Comparison of ENCODE assay signal across 8 cellular contexts in the genomic region with DNA sequence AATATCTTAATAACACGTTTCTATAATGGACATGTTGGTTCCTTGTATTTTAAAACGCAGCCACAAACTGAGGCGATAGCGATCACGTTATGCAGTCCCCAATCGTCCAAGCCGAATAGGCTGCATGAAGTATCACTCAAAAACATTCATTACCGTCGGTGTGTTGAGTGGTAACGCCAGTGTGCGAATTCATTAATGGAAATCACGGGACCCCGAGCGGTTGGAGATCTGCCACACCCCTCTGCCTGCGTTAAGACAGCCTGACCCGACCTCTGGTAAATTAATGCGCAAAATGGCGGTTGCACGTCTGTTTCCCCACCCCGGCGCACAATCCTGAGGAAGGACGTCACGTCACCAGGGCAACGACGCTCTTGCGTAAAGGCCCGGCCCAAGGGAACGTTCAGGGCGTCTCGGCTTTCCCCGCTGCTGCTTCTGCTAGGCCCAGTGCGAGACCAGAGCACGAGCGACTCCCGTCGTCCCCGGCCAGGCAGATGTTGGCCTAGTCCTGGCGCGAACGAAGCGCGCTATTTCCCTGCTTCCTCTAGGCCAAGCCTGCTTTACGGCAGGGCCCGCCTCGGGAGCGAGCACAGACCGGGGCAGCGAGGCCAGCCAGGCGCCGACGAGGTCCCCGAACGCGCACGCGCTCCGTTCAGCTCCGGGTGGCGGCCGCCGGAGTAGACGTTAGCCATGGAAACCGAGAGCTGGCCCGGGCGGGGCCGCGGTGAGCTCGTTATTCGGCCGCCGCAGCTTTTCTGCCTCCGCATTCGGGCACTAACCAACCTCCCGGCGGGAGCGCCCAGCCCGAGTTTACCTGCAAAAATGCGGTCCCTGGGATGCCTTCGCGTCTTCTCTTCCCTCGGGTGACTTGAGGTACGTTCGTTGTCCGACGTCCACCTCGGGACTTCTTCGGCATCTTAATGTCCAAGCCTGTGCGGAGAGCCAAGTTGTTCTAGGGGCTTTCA. TPM values are rescaled to one million over a fixed set of nuclear protein-coding genes. Genes with fewer than 3 reads are reported as not detected.
DNase-seq lines count a peak whose midpoint lies in the region; ATAC-seq and TF ChIP-seq lines count a peak whose summit lies in the region.

A gene (plus strand): TSS at position 374 of the 962 bp plus-strand sequence. CDS start 15,716 bp downstream, outside the sequence.

- no peaks in the 10 kb centered on the region for H4K20me1 ChIP-seq in DOHH2 (ENCODE audit: control insufficient read depth, insufficient read depth, low read depth, low read length)
- 0 out of 2 replicates have a peak, but pooled peaks cover 5% of the 10 kb centered on the region for H4K20me1 ChIP-seq in GM23338 (replicated peaks; ENCODE audit: insufficient read depth)

- H3K9me3 ChIP-seq in DOHH2 (ENCODE audit: control insufficient read depth, insufficient read depth, low read length) = no peaks in the 10 kb centered on the region
- no peaks in the 10 kb centered on the region for H3K9me3 ChIP-seq in RWPE2 (ENCODE audit: severe bottlenecking)

- H3F3A ChIP-seq in DOHH2 (ENCODE audit: control insufficient read depth, insufficient read depth) (peaks cover 3% of the 10 kb centered on the region; the same call in 1 of the 2 replicates), GM23338 (replicated peaks; ENCODE audit: low read depth) (0 out of 2 replicates have a peak, but pooled peaks cover 6% of the 10 kb centered on the region)

- TF ChIP-seq CTCF in DOHH2 (IDR thresholded peaks at IDR 0.05; ENCODE audit: low read depth, low read length, poor library complexity, severe bottlenecking) (no peak), GM23338 (conservative IDR thresholded peaks at IDR 0.05; ENCODE audit: low read depth in 2 of 2) (no peak), RWPE2 (IDR thresholded peaks at IDR 0.05; ENCODE audit: poor library complexity, severe bottlenecking) (no peak), fibroblast of mammary gland (conservative IDR thresholded peaks at IDR 0.05; ENCODE audit: control insufficient read depth, insufficient read depth, low read depth, low read length) (no peak)

- peak within 1 kb of the TSS; percentile 80 for H3K27ac Mint-ChIP-seq in GM23338
- peak within 1 kb of the TSS; percentile 99 for H3K27ac Mint-ChIP-seq in activated T-helper 2 cell treated with anti-CD3 and anti-CD28 coated beads, Interferon-gamma antibody, Interleukin-2, Interleukin-4, amounts not matched to agents 10 μg/mL and 5 μg/mL and 100 μg/mL, durations not matched to agents 14 hours and 24 hours and 36 hours
- H3K27ac Mint-ChIP-seq in naive thymus-derived CD8-positive, alpha-beta T cell = peak within 1 kb of the TSS; percentile 95 to 99 (median 99)

- H3K4me3 ChIP-seq in DOHH2 (ENCODE audit: low read length) (peak within 1 kb of the TSS; percentile 99), GM23338 (peak within 1 kb of the TSS; percentile 73), RWPE2 (ENCODE audit: severe bottlenecking) (peak within 1 kb of the TSS; percentile 57), fibroblast of mammary gland (ENCODE audit: control insufficient read depth, low read depth, low read length) (peak within 1 kb of the TSS; percentile 91)

- H3K4me3 Mint-ChIP-seq in GM23338 = peak within 1 kb of the TSS; percentile 92
- H3K4me3 Mint-ChIP-seq in activated T-helper 2 cell treated with anti-CD3 and anti-CD28 coated beads, Interferon-gamma antibody, Interleukin-2, Interleukin-4, amounts not matched to agents 10 μg/mL and 5 μg/mL and 100 μg/mL, durations not matched to agents 14 hours and 24 hours and 36 hours (ENCODE audit: low read depth) = peak within 1 kb of the TSS; percentile 98
- peak within 1 kb of the TSS; percentile 86 to 96 (median 92) for H3K4me3 Mint-ChIP-seq in naive thymus-derived CD8-positive, alpha-beta T cell

- H3K9me2 ChIP-seq in DOHH2 (replicated peaks; ENCODE audit: control insufficient read depth, low read length) (no peaks in the 10 kb centered on the region), GM23338 (ENCODE audit: insufficient read depth) (no peaks in the 10 kb centered on the region)

- H3K79me2 ChIP-seq in DOHH2 (ENCODE audit: control insufficient read depth, low read length) (peaks cover 54% of the 10 kb centered on the region), GM23338 (replicated peaks; ENCODE audit: insufficient read depth) (peaks cover 43% of the 10 kb centered on the region)

- H3K27ac ChIP-seq in DOHH2 (ENCODE audit: low read depth, low read length) (peak within 1 kb of the TSS; percentile 86), GM23338 (ENCODE audit: low read depth) (peak within 1 kb of the TSS; percentile 94), RWPE2 (ENCODE audit: poor library complexity, severe bottlenecking) (peak within 1 kb of the TSS; percentile 94)

- DNase-seq in GM23338 (ENCODE audit: low spot score) = peak; percentile 98
- DNase-seq in LHCN-M2 (ENCODE audit: low read depth) = peak; percentile 99
- DNase-seq in RWPE2 (ENCODE audit: low spot score) = peak; percentile 99
- peak; percentile 92 for DNase-seq in activated T-helper 2 cell treated with anti-CD3 and anti-CD28 coated beads, Interferon-gamma antibody, Interleukin-2, Interleukin-4, amounts not matched to agents 10 μg/mL and 5 μg/mL and 100 μg/mL, durations not matched to agents 14 hours and 24 hours and 36 hours (ENCODE audit: low spot score)
- DNase-seq in fibroblast of mammary gland (ENCODE audit: low read depth) = peak; percentile 99
- peak; percentile 81 to 98 (median 94) for DNase-seq in naive thymus-derived CD8-positive, alpha-beta T cell
- peak; percentile 89 to 94 (median 92) for DNase-seq in stimulated activated naive CD4-positive, alpha-beta T cell (lab: John Stamatoyannopoulos, UW)

- no peaks in the 10 kb centered on the region for H3K9me3 Mint-ChIP-seq in GM23338
- H3K9me3 Mint-ChIP-seq in activated T-helper 2 cell treated with anti-CD3 and anti-CD28 coated beads, Interferon-gamma antibody, Interleukin-2, Interleukin-4, amounts not matched to agents 10 μg/mL and 5 μg/mL and 100 μg/mL, durations not matched to agents 14 hours and 24 hours and 36 hours = no peaks in the 10 kb centered on the region
- no peaks in the 10 kb centered on the region for H3K9me3 Mint-ChIP-seq in naive thymus-derived CD8-positive, alpha-beta T cell

- peak within 1 kb of the TSS; percentile 97 for H2AFZ ChIP-seq in GM23338

- intact Hi-C loops in activated T-helper 2 cell treated with anti-CD3 and anti-CD28 coated beads, Interferon-gamma antibody, Interleukin-2, Interleukin-4, amounts not matched to agents 10 μg/mL and 5 μg/mL and 100 μg/mL, durations not matched to agents 14 hours and 24 hours and 36 hours (cut with micrococcal nuclease) = loop anchor here (1.0 to 10.0 kb wide), 6 partner anchors 72 to 607 kb away; a partner anchor contains a TSS

- peaks cover 25% of the 10 kb centered on the region for H3K36me3 ChIP-seq in DOHH2 (ENCODE audit: control insufficient read depth, low read length)
- H3K36me3 ChIP-seq in GM23338 (ENCODE audit: insufficient read depth) = no peaks in the 10 kb centered on the region
- peaks cover 8% of the 10 kb centered on the region; the same call in 1 of the 2 replicates for H3K36me3 ChIP-seq in RWPE2 (ENCODE audit: low read depth)

- no peaks in the 10 kb centered on the region for H3K27me3 ChIP-seq in DOHH2 (ENCODE audit: control insufficient read depth, low read length)
- no peaks in the 10 kb centered on the region for H3K27me3 ChIP-seq in GM23338 (ENCODE audit: insufficient read depth)
- no peaks in the 10 kb centered on the region for H3K27me3 ChIP-seq in RWPE2 (ENCODE audit: insufficient read depth, poor library complexity, severe bottlenecking)

- H3K27me3 Mint-ChIP-seq in GM23338 (ENCODE audit: insufficient read depth, low read depth, poor library complexity) = peaks cover 2% of the 10 kb centered on the region
- H3K27me3 Mint-ChIP-seq in activated T-helper 2 cell treated with anti-CD3 and anti-CD28 coated beads, Interferon-gamma antibody, Interleukin-2, Interleukin-4, amounts not matched to agents 10 μg/mL and 5 μg/mL and 100 μg/mL, durations not matched to agents 14 hours and 24 hours and 36 hours (ENCODE audit: low read depth) = no peaks in the 10 kb centered on the region
- H3K27me3 Mint-ChIP-seq in naive thymus-derived CD8-positive, alpha-beta T cell = no peaks in the 10 kb centered on the region

- peaks cover 31% of the 10 kb centered on the region for H3K4me1 Mint-ChIP-seq in GM23338
- H3K4me1 Mint-ChIP-seq in activated T-helper 2 cell treated with anti-CD3 and anti-CD28 coated beads, Interferon-gamma antibody, Interleukin-2, Interleukin-4, amounts not matched to agents 10 μg/mL and 5 μg/mL and 100 μg/mL, durations not matched to agents 14 hours and 24 hours and 36 hours (ENCODE audit: low read depth) = peaks cover 31% of the 10 kb centered on the region
- peaks cover 25 to 48% (median 44%) of the 10 kb centered on the region in 4 donors for H3K4me1 Mint-ChIP-seq in naive thymus-derived CD8-positive, alpha-beta T cell

- peaks cover 2% of the 10 kb centered on the region; the same call in 1 of the 3 replicates for H3K36me3 Mint-ChIP-seq in GM23338 (ENCODE audit: low read depth)
- peaks cover 27% of the 10 kb centered on the region for H3K36me3 Mint-ChIP-seq in activated T-helper 2 cell treated with anti-CD3 and anti-CD28 coated beads, Interferon-gamma antibody, Interleukin-2, Interleukin-4, amounts not matched to agents 10 μg/mL and 5 μg/mL and 100 μg/mL, durations not matched to agents 14 hours and 24 hours and 36 hours (ENCODE audit: low read depth)
- peaks cover 0 to 6% (median 0%) of the 10 kb centered on the region in 3 donors for H3K36me3 Mint-ChIP-seq in naive thymus-derived CD8-positive, alpha-beta T cell

- ATAC-seq in GM23338 (peak; percentile 93), RWPE2 (ENCODE audit: low read depth) (peak; percentile 92)
- ATAC-seq in naive thymus-derived CD8-positive, alpha-beta T cell = peak; percentile 89 to 91

- peaks cover 32% of the 10 kb centered on the region for H3K4me1 ChIP-seq in DOHH2 (ENCODE audit: control insufficient read depth, low read length)
- H3K4me1 ChIP-seq in GM23338 (ENCODE audit: insufficient read depth) = peaks cover 26% of the 10 kb centered on the region
- peaks cover 32% of the 10 kb centered on the region for H3K4me1 ChIP-seq in RWPE2 (ENCODE audit: insufficient read depth, poor library complexity, severe bottlenecking)

- POLR2A ChIA-PET in naive thymus-derived CD8-positive, alpha-beta T cell (lab: Charles Lee) = interaction anchor here (0.7 to 3.4 kb wide), 14 partner anchors 9 to 162 kb away, joined by 3 to 21 read pairs (median 4); a partner anchor contains a TSS

- H3K4me2 ChIP-seq in DOHH2 (ENCODE audit: low read length) (peak within 1 kb of the TSS; percentile 68), GM23338 (peak within 1 kb of the TSS; percentile 81)

RNA-seq across cellular contexts. Expression of the gene that starts here (rescaled TPM):
- total RNA-seq in GM23338 (2014; rRNA removed; shearing (Covaris generic)) = 77.5 and 99.9 TPM in 2 replicates
- polyA plus RNA-seq in GM23338 (2016; fragmentation: Nextera tagmentation; extraction: Ambion mirVana) = 20.8 and 22.9 TPM in 2 replicates
- 104 and 114 TPM in 2 replicates for total RNA-seq in LHCN-M2 (2014; rRNA removed)
- 29.1 TPM for polyA plus RNA-seq in LHCN-M2 (2012)
- total RNA-seq in activated T-helper 2 cell treated with anti-CD3 and anti-CD28 coated beads, Interferon-gamma antibody, Interleukin-2, Interleukin-4, amounts not matched to agents 10 μg/mL and 5 μg/mL and 100 μg/mL, durations not matched to agents 14 hours and 24 hours and 36 hours = 38.8 and 46.3 TPM in 2 replicates
- 10 to 100 TPM; 46.7 to 50.0 TPM for total RNA-seq in naive thymus-derived CD8-positive, alpha-beta T cell
- 10 to 100 TPM; 16.6 to 20.1 (median 17.6) TPM for polyA plus RNA-seq in naive thymus-derived CD8-positive, alpha-beta T cell

Comparison
In these comparisons a context has a peak if more than half of its experiments do, and no peak if none do; other contexts are left out.
1. Peak in every context shown above with its lines: DNase-seq, ATAC-seq, H3K4me3 ChIP-seq and H3K27ac ChIP-seq.